In the genomic region with DNA sequence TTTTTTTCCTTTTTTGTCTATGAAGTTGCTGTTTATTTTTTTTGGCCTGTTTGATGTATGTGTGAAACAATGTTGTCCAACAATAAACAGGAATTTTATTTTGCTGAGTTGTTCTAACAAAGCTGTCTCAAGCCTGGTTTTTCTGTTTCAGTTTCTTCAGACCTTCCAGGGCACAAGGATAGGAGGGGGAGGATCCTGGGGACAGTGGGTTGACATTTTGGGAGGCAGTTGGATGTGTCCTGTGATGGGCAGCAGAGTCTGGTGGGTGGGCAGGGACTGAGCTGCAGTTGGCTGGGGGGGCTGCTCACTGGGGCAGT, we compare ENCODE assay signal across 8 cellular contexts. TPM values are rescaled to one million over a fixed set of nuclear protein-coding genes. Genes with fewer than 3 reads are reported as not detected.
DNase-seq lines count a peak whose midpoint lies in the region; ATAC-seq and TF ChIP-seq lines count a peak whose summit lies in the region.
"Not testable (repeated sequence)": the region's sequence is repeated elsewhere in the genome, so short reads cannot be mapped to it uniquely, and the experiment has no call there.

No MANE protein-coding gene starts in this region.

- peaks cover 15% of the 10 kb centered on the region for H3K36me3 ChIP-seq in CD8-positive, alpha-beta memory T cell (ENCODE audit: insufficient read depth, low read length)
- H3K36me3 ChIP-seq in Karpas-422 (ENCODE audit: insufficient read depth, low read length) (peaks cover 39% of the 10 kb centered on the region), lower lobe of right lung (peaks cover 32% of the 10 kb centered on the region), tibial artery (peaks cover 16 to 26% (median 17%) of the 10 kb centered on the region in 3 donors)
- H3K36me3 ChIP-seq in endocrine pancreas (ENCODE audit: control insufficient read depth, insufficient read depth, low read length): not testable (repeated sequence)

- not testable (repeated sequence) for H3K9me3 ChIP-seq in CD8-positive, alpha-beta memory T cell (ENCODE audit: low read length); Karpas-422 (ENCODE audit: low read length); endocrine pancreas (ENCODE audit: control insufficient read depth, low read length); lower lobe of right lung; tibial artery

- peaks cover 4 to 41% (median 11%) of the 10 kb centered on the region in 3 donors for H3K36me3 Mint-ChIP-seq in CD8-positive, alpha-beta memory T cell
- H3K36me3 Mint-ChIP-seq in T-helper 2 cell treated with Interferon-gamma antibody and Interleukin-4, amounts not matched to agents 5 μg/mL and 100 μg/mL, for 36 hours (ENCODE audit: low read depth): peaks cover 51% of the 10 kb centered on the region
- peaks cover 22% of the 10 kb centered on the region for H3K36me3 Mint-ChIP-seq in activated naive CD8-positive, alpha-beta T cell treated with anti-CD3 and anti-CD28 coated beads, Interleukin-2, amount 10 ng/mL, durations not matched to agents 7 days and 5 days
- peaks cover 20% of the 10 kb centered on the region for H3K36me3 Mint-ChIP-seq in progenitor cell of endocrine pancreas (ENCODE audit: insufficient read depth)

- H3K4me3 Mint-ChIP-seq in CD8-positive, alpha-beta memory T cell: peak overlapping the region in 6 of 7 donors; percentile 51 to 90 (median 66)
- peak overlapping the region; percentile 74 for H3K4me3 Mint-ChIP-seq in T-helper 2 cell treated with Interferon-gamma antibody and Interleukin-4, amounts not matched to agents 5 μg/mL and 100 μg/mL, for 36 hours
- peak overlapping the region; percentile 57 for H3K4me3 Mint-ChIP-seq in activated naive CD8-positive, alpha-beta T cell treated with anti-CD3 and anti-CD28 coated beads, Interleukin-2, amount 10 ng/mL, durations not matched to agents 7 days and 5 days
- peak overlapping the region; percentile 45 for H3K4me3 Mint-ChIP-seq in progenitor cell of endocrine pancreas (ENCODE audit: low read depth)

- peaks cover 39% of the 10 kb centered on the region for H3K4me1 ChIP-seq in CD8-positive, alpha-beta memory T cell (ENCODE audit: insufficient read depth, low read length)
- H3K4me1 ChIP-seq in Karpas-422 (ENCODE audit: low read length) (peaks cover 36% of the 10 kb centered on the region), lower lobe of right lung (peaks cover 32% of the 10 kb centered on the region), tibial artery (peaks cover 0 to 58% (median 38%) of the 10 kb centered on the region in 4 donors)
- H3K4me1 ChIP-seq in endocrine pancreas (ENCODE audit: control insufficient read depth, insufficient read depth, low read length): not testable (repeated sequence)

- H2AFZ ChIP-seq in Karpas-422 (ENCODE audit: low read length): not testable (repeated sequence)

- peaks cover 0 to 30% of the 10 kb centered on the region in 2 donors for H3K27me3 Mint-ChIP-seq in CD8-positive, alpha-beta memory T cell
- H3K27me3 Mint-ChIP-seq in T-helper 2 cell treated with Interferon-gamma antibody and Interleukin-4, amounts not matched to agents 5 μg/mL and 100 μg/mL, for 36 hours (ENCODE audit: low read depth); activated naive CD8-positive, alpha-beta T cell treated with anti-CD3 and anti-CD28 coated beads, Interleukin-2, amount 10 ng/mL, durations not matched to agents 7 days and 5 days; progenitor cell of endocrine pancreas: not testable (repeated sequence)

- not testable (repeated sequence) for DNase-seq in CD8-positive, alpha-beta memory T cell; Karpas-422; T-helper 2 cell treated with Interferon-gamma antibody and Interleukin-4, amounts not matched to agents 5 μg/mL and 100 μg/mL, for 36 hours (ENCODE audit: low spot score); activated naive CD8-positive, alpha-beta T cell treated with anti-CD3 and anti-CD28 coated beads, Interleukin-2, amount 10 ng/mL, durations not matched to agents 7 days and 5 days; lower lobe of right lung; progenitor cell of endocrine pancreas (ENCODE audit: low spot score, unreplicated experiment); tibial artery

- H3K9me2 ChIP-seq in Karpas-422 (replicated peaks; ENCODE audit: insufficient read depth, low read length): not testable (repeated sequence)

- peak overlapping the region; percentile 18 for H3K27ac ChIP-seq in CD8-positive, alpha-beta memory T cell (ENCODE audit: low read depth, low read length)
- H3K27ac ChIP-seq in Karpas-422 (ENCODE audit: low read length) (peak overlapping the region; percentile 79), lower lobe of right lung (peak overlapping the region; percentile 62), tibial artery (peak overlapping the region; percentile 51 to 71)

- peaks cover 40% of the 10 kb centered on the region for H3K79me2 ChIP-seq in Karpas-422 (ENCODE audit: low read length)

- not testable (repeated sequence) for H3K4me2 ChIP-seq in Karpas-422 (ENCODE audit: low read depth, low read length, poor library complexity, severe bottlenecking)

- not testable (repeated sequence) for TF ChIP-seq CTCF in lower lobe of right lung (IDR thresholded peaks at IDR 0.05); progenitor cell of endocrine pancreas (IDR thresholded peaks at IDR 0.05; ENCODE audit: unreplicated experiment); tibial artery (IDR thresholded peaks at IDR 0.05)

- intact Hi-C loops in lower lobe of right lung (cut with DNase I); tibial artery (cut with DNase I; ENCODE audit: low total_unique reads): not testable (repeated sequence)

- H3K4me3 ChIP-seq in CD8-positive, alpha-beta memory T cell (ENCODE audit: low read length); Karpas-422 (ENCODE audit: low read length); endocrine pancreas (ENCODE audit: control insufficient read depth, insufficient read depth, low read length); lower lobe of right lung; tibial artery: not testable (repeated sequence)

- CTCF ChIA-PET in CD8-positive, alpha-beta memory T cell (lab: Charles Lee): interaction anchor here (1.2 to 8.4 kb wide), 15 partner anchors 10 to 230 kb away, joined by 3 to 357 read pairs (median 14); no protein-coding TSS in a partner anchor

- peaks cover 32 to 39% (median 39%) of the 10 kb centered on the region in 3 donors for H3K4me1 Mint-ChIP-seq in CD8-positive, alpha-beta memory T cell
- peaks cover 29% of the 10 kb centered on the region for H3K4me1 Mint-ChIP-seq in T-helper 2 cell treated with Interferon-gamma antibody and Interleukin-4, amounts not matched to agents 5 μg/mL and 100 μg/mL, for 36 hours (ENCODE audit: low read depth)
- peaks cover 24% of the 10 kb centered on the region for H3K4me1 Mint-ChIP-seq in activated naive CD8-positive, alpha-beta T cell treated with anti-CD3 and anti-CD28 coated beads, Interleukin-2, amount 10 ng/mL, durations not matched to agents 7 days and 5 days
- peaks cover 17% of the 10 kb centered on the region for H3K4me1 Mint-ChIP-seq in progenitor cell of endocrine pancreas (ENCODE audit: low read depth)

- POLR2A ChIA-PET in CD8-positive, alpha-beta memory T cell (lab: Charles Lee): interaction anchor here (1.5 to 3.7 kb wide), 4 partner anchors 26 to 100 kb away, joined by 6 to 26 read pairs (median 11); no protein-coding TSS in a partner anchor
- POLR2A ChIA-PET in activated naive CD8-positive, alpha-beta T cell treated with anti-CD3 and anti-CD28 coated beads, Interleukin-2, amount 10 ng/mL, durations not matched to agents 7 days and 5 days (lab: Charles Lee): interaction anchor here (0.6 to 7.5 kb wide), 7 partner anchors 26 to 101 kb away, joined by 3 to 61 read pairs (median 5); a partner anchor contains a TSS

- not testable (repeated sequence) for H3K9ac ChIP-seq in Karpas-422 (ENCODE audit: low read length)
- H3K9ac ChIP-seq in endocrine pancreas (ENCODE audit: control insufficient read depth, insufficient read depth, low read length): peak overlapping the region; percentile 33

- ATAC-seq in activated naive CD8-positive, alpha-beta T cell treated with anti-CD3 and anti-CD28 coated beads, Interleukin-2, amount 10 ng/mL, durations not matched to agents 7 days and 5 days (ENCODE audit: low read depth); lower lobe of right lung: not testable (repeated sequence)

- not testable (repeated sequence) for H3K27me3 ChIP-seq in CD8-positive, alpha-beta memory T cell (ENCODE audit: insufficient read depth, low read length, poor library complexity, severe bottlenecking); Karpas-422 (ENCODE audit: low read length); endocrine pancreas (ENCODE audit: control insufficient read depth, insufficient read depth, low read length); lower lobe of right lung (ENCODE audit: low read depth); tibial artery

- H4K20me1 ChIP-seq in Karpas-422 (ENCODE audit: insufficient read depth, low read depth, low read length): peaks cover 35% of the 10 kb centered on the region

- not testable (repeated sequence) for H3K9me3 Mint-ChIP-seq in CD8-positive, alpha-beta memory T cell; T-helper 2 cell treated with Interferon-gamma antibody and Interleukin-4, amounts not matched to agents 5 μg/mL and 100 μg/mL, for 36 hours; activated naive CD8-positive, alpha-beta T cell treated with anti-CD3 and anti-CD28 coated beads, Interleukin-2, amount 10 ng/mL, durations not matched to agents 7 days and 5 days; progenitor cell of endocrine pancreas (ENCODE audit: low read depth)

- peak overlapping the region; percentile 86 to 99 (median 96) for H3K27ac Mint-ChIP-seq in CD8-positive, alpha-beta memory T cell
- H3K27ac Mint-ChIP-seq in T-helper 2 cell treated with Interferon-gamma antibody and Interleukin-4, amounts not matched to agents 5 μg/mL and 100 μg/mL, for 36 hours: peak overlapping the region; percentile 94
- H3K27ac Mint-ChIP-seq in activated naive CD8-positive, alpha-beta T cell treated with anti-CD3 and anti-CD28 coated beads, Interleukin-2, amount 10 ng/mL, durations not matched to agents 7 days and 5 days: peak overlapping the region; percentile 89
- peak overlapping the region; percentile 96 for H3K27ac Mint-ChIP-seq in progenitor cell of endocrine pancreas

RNA-seq across cellular contexts. Expression of a gene that starts 5.1 kb away (rescaled TPM):
- total RNA-seq in CD8-positive, alpha-beta memory T cell: 1,000 to 10,000 TPM; 2,403 to 2,474 TPM
- polyA plus RNA-seq in CD8-positive, alpha-beta memory T cell: 1,830 TPM
- 1,532 and 1,657 TPM in 2 replicates for total RNA-seq in Karpas-422 (2014; rRNA removed; shearing (Covaris generic); ENCODE audit: low replicate concordance)
- total RNA-seq in activated naive CD8-positive, alpha-beta T cell treated with anti-CD3 and anti-CD28 coated beads, Interleukin-2, amount 10 ng/mL, durations not matched to agents 7 days and 5 days: 1,000 to 10,000 TPM; 1,404 to 1,416 TPM
- total RNA-seq in lower lobe of right lung (729 TPM), progenitor cell of endocrine pancreas (1,066 and 1,116 TPM in 2 replicates)

Comparison
In these comparisons a context has a peak if more than half of its experiments do, and no peak if none do; other contexts are left out.
1. H3K27ac ChIP-seq: peak in every context shown above with its lines; median percentile 79 in Karpas-422; 62 in lower lobe of right lung; 61 in tibial artery; 18 in CD8-positive, alpha-beta memory T cell.